In genomic region chr12:3732901-3733300, GRCh38 we compare ENCODE assay signal across 16 cellular contexts. TPM values are rescaled to one million over a fixed set of nuclear protein-coding genes. Genes with fewer than 3 reads are reported as not detected.
A peak's percentile ranks its signal among the peaks of the same experiment; 100 is the strongest.
DNase-seq lines count a peak whose midpoint lies in the region; ATAC-seq, FAIRE-seq and TF ChIP-seq lines count a peak whose summit lies in the region.
"Had no signal": no experiment of that assay in that cellular context is flagged by ENCODE, and none has a peak within 500 bp of the region (broad histone marks: within the 10 kb centered on the region; RNA-seq: fewer than 3 reads in every experiment).

No MANE protein-coding gene starts in this region.

- no TSS peak for BruUV-seq in PC-3 (replicated peaks; lab: Mats Ljungman, UMichigan)

- H3K4me3 ChIP-seq in BLaER1 treated with 17β-estradiol and CSF1 and Interleukin-3, amounts not matched to agents 10 nM and 100 nM, result no peak overlapping the region
- no peak overlapping the region for H3K4me3 ChIP-seq in GM23338
- H3K4me3 ChIP-seq in PC-3 (ENCODE audit: low read length), result no peak overlapping the region
- H3K4me3 ChIP-seq in lung, result no peak overlapping the region
- H3K4me3 ChIP-seq in kidney (ENCODE audit: low read length in 2 of 2), result no peak overlapping the region
- no peak overlapping the region for H3K4me3 ChIP-seq in vagina
- H3K4me3 ChIP-seq: gastrocnemius medialis had no signal

- no peak for FAIRE-seq in kidney (lab: Jason Lieb, UNC)

- H3K4me2 ChIP-seq in BLaER1 treated with 17β-estradiol and CSF1 and Interleukin-3, amounts not matched to agents 10 nM and 100 nM, result peak overlapping the region in 6 of 11 experiments; percentile 9 to 94 (median 60); a peak in 8 of 22 replicates
- H3K4me2 ChIP-seq in GM23338, result no peak overlapping the region
- no peak overlapping the region for H3K4me2 ChIP-seq in PC-3 (ENCODE audit: low read length)

- intact Hi-C loops in PC-3 (cut with micrococcal nuclease) (no loop called here), kidney (cut with DNase I) (no loop called here), vagina (cut with DNase I) (no loop called here)

- peak overlapping the region in 2 of 11 experiments; percentile 10 to 22; a peak in 2 of 22 replicates for H3K9ac ChIP-seq in BLaER1 treated with 17β-estradiol and CSF1 and Interleukin-3, amounts not matched to agents 10 nM and 100 nM
- H3K9ac ChIP-seq in PC-3 (ENCODE audit: low read length) (no peak overlapping the region), kidney (ENCODE audit: low read length in 2 of 2) (no peak overlapping the region)

- H3K9me3 Mint-ChIP-seq in GM23338, result no peaks in the 10 kb centered on the region
- H3K9me3 Mint-ChIP-seq: activated CD4-positive, alpha-beta T cell treated with anti-CD3 and anti-CD28 coated beads, Interleukin-2, amount 10 ng/mL, durations not matched to agents 24 days and 14 days; activated naive CD4-positive, alpha-beta T cell treated with anti-CD3 and anti-CD28 coated beads for 36 hours had no signal

- no peak for TF ChIP-seq POLR2A in vagina (IDR thresholded peaks at IDR 0.05)

- H3K27ac Mint-ChIP-seq in GM23338, result no peak overlapping the region
- H3K27ac Mint-ChIP-seq: activated CD4-positive, alpha-beta T cell treated with anti-CD3 and anti-CD28 coated beads, Interleukin-2, amount 10 ng/mL, durations not matched to agents 24 days and 14 days; activated naive CD4-positive, alpha-beta T cell treated with anti-CD3 and anti-CD28 coated beads for 36 hours had no signal

- H4K20me1 ChIP-seq in BLaER1 treated with 17β-estradiol and CSF1 and Interleukin-3, amounts not matched to agents 10 nM and 100 nM, result peaks cover 0 to 73% (median 3%) of the 10 kb centered on the region in 11 experiments; a peak in 6 of 22 replicates
- H4K20me1 ChIP-seq in GM23338 (replicated peaks; ENCODE audit: insufficient read depth), result no peaks in the 10 kb centered on the region
- H4K20me1 ChIP-seq in PC-3 (ENCODE audit: low read length), result no peaks in the 10 kb centered on the region

- CTCF ChIA-PET in PC-3 (lab: Charles Lee), result no interaction called here

- ATAC-seq in GM23338 (peak; percentile 78), PC-3 (no peak), lung (ENCODE audit: insufficient read depth, low FRiP score) (no peak)
- ATAC-seq: gastrocnemius medialis, Right ventricle myocardium inferior had no signal

- H3K4me1 Mint-ChIP-seq in GM23338, result peaks cover 25% of the 10 kb centered on the region

- no peak overlapping the region for H3K4me3 Mint-ChIP-seq in GM23338
- H3K4me3 Mint-ChIP-seq: activated CD4-positive, alpha-beta T cell treated with anti-CD3 and anti-CD28 coated beads, Interleukin-2, amount 10 ng/mL, durations not matched to agents 24 days and 14 days; activated naive CD4-positive, alpha-beta T cell treated with anti-CD3 and anti-CD28 coated beads for 36 hours had no signal

- H3K27me3 ChIP-seq in BLaER1 treated with 17β-estradiol and CSF1 and Interleukin-3, amounts not matched to agents 10 nM and 100 nM, result no peaks in the 10 kb centered on the region
- H3K27me3 ChIP-seq in GM23338 (ENCODE audit: insufficient read depth), result no peaks in the 10 kb centered on the region
- H3K27me3 ChIP-seq in PC-3 (ENCODE audit: low read length), result peaks cover 49% of the 10 kb centered on the region
- no peaks in the 10 kb centered on the region for H3K27me3 ChIP-seq in lung (ENCODE audit: control insufficient read depth, insufficient read depth)
- no peaks in the 10 kb centered on the region for H3K27me3 ChIP-seq in vagina
- H3K27me3 ChIP-seq: gastrocnemius medialis had no signal

- WGBS in lung, 2 donors, result 65 to 74% methylated on average over 4 of the region's 4 CpGs

- H3K36me3 Mint-ChIP-seq in GM23338 (ENCODE audit: low read depth), result no peaks in the 10 kb centered on the region

- H3F3A ChIP-seq in GM23338 (replicated peaks; ENCODE audit: low read depth) (no peaks in the 10 kb centered on the region), PC-3 (ENCODE audit: low read length, unreplicated experiment) (no peaks in the 10 kb centered on the region)

- peaks cover 0 to 3% (median 0%) of the 10 kb centered on the region in 11 experiments; a peak in 2 of 22 replicates for H3K9me3 ChIP-seq in BLaER1 treated with 17β-estradiol and CSF1 and Interleukin-3, amounts not matched to agents 10 nM and 100 nM (replicated peaks in 1 of 11)
- H3K9me3 ChIP-seq in PC-3 (ENCODE audit: low read length), result no peaks in the 10 kb centered on the region
- H3K9me3 ChIP-seq in lung (ENCODE audit: control insufficient read depth in 2 of 2, insufficient read depth in 1 of 2, low read length in 1 of 2), result no peaks in the 10 kb centered on the region
- H3K9me3 ChIP-seq in kidney (ENCODE audit: control insufficient read depth in 1 of 2, low read length in 2 of 2), result no peaks in the 10 kb centered on the region
- H3K9me3 ChIP-seq in vagina, result no peaks in the 10 kb centered on the region
- H3K9me3 ChIP-seq: gastrocnemius medialis had no signal

- H3K79me2 ChIP-seq in GM23338 (replicated peaks; ENCODE audit: insufficient read depth) (no peaks in the 10 kb centered on the region), PC-3 (ENCODE audit: low read length) (no peaks in the 10 kb centered on the region)

- H3K27me3 Mint-ChIP-seq in GM23338 (ENCODE audit: insufficient read depth, low read depth, poor library complexity), result peaks cover 2% of the 10 kb centered on the region
- H3K27me3 Mint-ChIP-seq: activated CD4-positive, alpha-beta T cell treated with anti-CD3 and anti-CD28 coated beads, Interleukin-2, amount 10 ng/mL, durations not matched to agents 24 days and 14 days had no signal

- H3K9me2 ChIP-seq in GM23338 (ENCODE audit: insufficient read depth) (0 out of 2 replicates have a peak, but pooled peaks cover 6% of the 10 kb centered on the region), PC-3 (replicated peaks; ENCODE audit: low read length) (no peaks in the 10 kb centered on the region)

- no peak for TF ChIP-seq CTCF in GM23338 (conservative IDR thresholded peaks at IDR 0.05; ENCODE audit: low read depth in 2 of 2)
- no peak for TF ChIP-seq CTCF in PC-3 (conservative IDR thresholded peaks at IDR 0.05; ENCODE audit: low read depth, low read length)
- TF ChIP-seq CTCF in lung (IDR thresholded peaks at IDR 0.05; ENCODE audit: control extremely low read depth, extremely low read depth), result no peak
- TF ChIP-seq CTCF in kidney (IDR thresholded peaks at IDR 0.05; ENCODE audit: borderline replicate concordance, extremely low read depth, insufficient read depth), result no peak
- TF ChIP-seq CTCF in vagina (IDR thresholded peaks at IDR 0.05), result no peak

- POLR2A ChIA-PET in PC-3 (lab: Charles Lee; ENCODE audit: unreplicated experiment), result no interaction called here

- peak overlapping the region in 6 of 11 experiments; percentile 24 to 99 (median 98); a peak in 11 of 22 replicates for H3K27ac ChIP-seq in BLaER1 treated with 17β-estradiol and CSF1 and Interleukin-3, amounts not matched to agents 10 nM and 100 nM
- H3K27ac ChIP-seq in GM23338 (ENCODE audit: low read depth), result no peak overlapping the region
- no peak overlapping the region for H3K27ac ChIP-seq in PC-3 (ENCODE audit: low read length)
- no peak overlapping the region for H3K27ac ChIP-seq in lung (ENCODE audit: low read depth in 1 of 2, low read length in 1 of 2)
- H3K27ac ChIP-seq in kidney (ENCODE audit: low read depth in 2 of 2, low read length in 2 of 2), result no peak overlapping the region
- no peak overlapping the region for H3K27ac ChIP-seq in vagina
- H3K27ac ChIP-seq: epithelial cell of prostate, gastrocnemius medialis had no signal

- DNase-seq in GM23338 (ENCODE audit: low spot score) (peak; percentile 33), PC-3 (peak; percentile 10), lung (ENCODE audit: low spot score) (peak; percentile 46), T-helper 1 cell (no peak), kidney (no peak), vagina (ENCODE audit: extremely low spot score in 2 of 2) (no peak), SW 1271 (lab: John Stamatoyannopoulos, UW) (no peak)
- DNase-seq: activated CD4-positive, alpha-beta T cell treated with anti-CD3 and anti-CD28 coated beads, Interleukin-2, amount 10 ng/mL, durations not matched to agents 24 days and 14 days; activated naive CD4-positive, alpha-beta T cell treated with anti-CD3 and anti-CD28 coated beads for 36 hours; gastrocnemius medialis; NCI-H1930; NK-92 treated with Interleukin-12 subunit alpha and Interleukin-12 subunit beta, amount 100 ng/mL, for 24 hours; stimulated activated CD4-positive, alpha-beta T cell treated with anti-CD3 and anti-CD28 coated beads, Interleukin-15, amount 100 ng/mL, for 24 hours had no signal

- H3K36me3 ChIP-seq in BLaER1 treated with 17β-estradiol and CSF1 and Interleukin-3, amounts not matched to agents 10 nM and 100 nM, result peaks cover 22 to 88% (median 71%) of the 10 kb centered on the region in 11 experiments
- H3K36me3 ChIP-seq in GM23338 (ENCODE audit: insufficient read depth) (no peaks in the 10 kb centered on the region), PC-3 (ENCODE audit: low read depth, low read length) (no peaks in the 10 kb centered on the region), lung (ENCODE audit: control insufficient read depth in 2 of 2, insufficient read depth in 2 of 2, low read length in 2 of 2) (peaks cover 0 to 2% of the 10 kb centered on the region in 2 donors), kidney (ENCODE audit: control insufficient read depth in 1 of 2, insufficient read depth in 2 of 2, low read length in 2 of 2) (no peaks in the 10 kb centered on the region), vagina (no peaks in the 10 kb centered on the region)
- H3K36me3 ChIP-seq: gastrocnemius medialis had no signal

- no peak overlapping the region for H2AFZ ChIP-seq in GM23338
- H2AFZ ChIP-seq in PC-3 (ENCODE audit: low read length), result no peak overlapping the region

- H3K4me1 ChIP-seq in BLaER1 treated with 17β-estradiol and CSF1 and Interleukin-3, amounts not matched to agents 10 nM and 100 nM, result peaks cover 31 to 64% (median 50%) of the 10 kb centered on the region in 10 experiments
- H3K4me1 ChIP-seq in GM23338 (ENCODE audit: insufficient read depth) (peaks cover 9% of the 10 kb centered on the region; the same call in 1 of the 2 replicates), PC-3 (ENCODE audit: insufficient read depth, low read length) (no peaks in the 10 kb centered on the region), lung (ENCODE audit: control insufficient read depth in 2 of 2, insufficient read depth in 2 of 2, low read length in 2 of 2) (no peaks in the 10 kb centered on the region), kidney (ENCODE audit: control insufficient read depth in 1 of 2, insufficient read depth in 1 of 2, low read depth in 1 of 2, low read length in 2 of 2) (no peaks in the 10 kb centered on the region), vagina (no peaks in the 10 kb centered on the region)
- H3K4me1 ChIP-seq: gastrocnemius medialis had no signal

RNA-seq across cellular contexts. Expression of gene CRACR2A, which starts 20.0 kb away (rescaled TPM):
- total RNA-seq in GM23338 (2014; rRNA removed; shearing (Covaris generic)), result 3.0 and 3.4 TPM in 2 replicates
- polyA plus RNA-seq in GM23338 (2016; fragmentation: Nextera tagmentation; extraction: Ambion mirVana) (1.4 and 1.5 TPM in 2 replicates), lung (1 to 10 TPM; 1.4 to 4.1 TPM), kidney (ENCODE audit: insufficient read depth, low read depth, low replicate concordance) (0.22 TPM)
- total RNA-seq in PC-3 (2014; rRNA removed) (not detected in 2 replicates), lung (10 to 100 TPM in 1 of 2 donors, 1 to 10 TPM in 1; 6.8 to 10.2 TPM), kidney (6.1 TPM), vagina (4.4 TPM)

Comparison
In these comparisons a context has a peak if more than half of its experiments do, and no peak if none do; other contexts are left out.
1. H3K27ac ChIP-seq: peak in BLaER1 treated with 17β-estradiol and CSF1 and Interleukin-3, amounts not matched to agents 10 nM and 100 nM (6 of 11); none in GM23338 (single experiment), PC-3 (single experiment), lung (0 of 2), kidney (0 of 2) and vagina (single experiment).
2. H3K4me2 ChIP-seq: peak in BLaER1 treated with 17β-estradiol and CSF1 and Interleukin-3, amounts not matched to agents 10 nM and 100 nM (6 of 11); none in GM23338 (single experiment) and PC-3 (single experiment).
3. DNase-seq: peak in GM23338 (single experiment), PC-3 (single experiment) and lung (single experiment); none in T-helper 1 cell (0 of 5), kidney (single experiment), vagina (0 of 2) and SW 1271 (0 of 2).